ENCODE assay signal across 20 cellular contexts in genomic region chr11:1565173-1565903, GRCh38. TPM values are rescaled to one million over a fixed set of nuclear protein-coding genes. Genes with fewer than 3 reads are reported as not detected.
DNase-seq lines count a peak whose midpoint lies in the region; ATAC-seq, FAIRE-seq and TF ChIP-seq lines count a peak whose summit lies in the region.
"Had no signal": no experiment of that assay in that cellular context is flagged by ENCODE, and none has a peak within 500 bp of the region (broad histone marks: within the 10 kb centered on the region; RNA-seq: fewer than 3 reads in every experiment).

No MANE protein-coding gene starts in this region.

- no peaks in the 10 kb centered on the region for H3K4me1 Mint-ChIP-seq in activated CD4-positive, alpha-beta memory T cell treated with anti-CD3 and anti-CD28 coated beads, Interleukin-2, amount 10 ng/mL, durations not matched to agents 7 days and 5 days
- H3K4me1 Mint-ChIP-seq: activated naive CD4-positive, alpha-beta T cell treated with anti-CD3 and anti-CD28 coated beads, Interleukin-2, amount 10 ng/mL, durations not matched to agents 7 days and 5 days had no signal

- H3K27ac Mint-ChIP-seq in activated CD4-positive, alpha-beta memory T cell treated with anti-CD3 and anti-CD28 coated beads, Interleukin-2, amount 10 ng/mL, durations not matched to agents 7 days and 5 days, result no peak overlapping the region
- H3K27ac Mint-ChIP-seq: activated naive CD4-positive, alpha-beta T cell treated with anti-CD3 and anti-CD28 coated beads, Interleukin-2, amount 10 ng/mL, durations not matched to agents 7 days and 5 days; stimulated activated naive CD8-positive, alpha-beta T cell treated with anti-CD3 and anti-CD28 coated beads, Interleukin-15, Interleukin-2, amounts not matched to agents 100 ng/mL and 50 ng/mL, for 24 hours had no signal

- no peak for TF ChIP-seq EP300 in K562 (IDR thresholded peaks at IDR 0.05; ENCODE audit: low read length)

- H3K79me2 ChIP-seq in K562 (ENCODE audit: control insufficient read depth, insufficient read depth, low read length), result no peaks in the 10 kb centered on the region

- H3K9me3 ChIP-seq in K562 (replicated peaks; ENCODE audit: control insufficient read depth, insufficient read depth, low read depth, low read length) (no peaks in the 10 kb centered on the region), stomach smooth muscle (ENCODE audit: control insufficient read depth in 2 of 2, low read length in 2 of 2) (no peaks in the 10 kb centered on the region)

- H3K4me1 ChIP-seq in K562 (replicated peaks in 1 of 2; ENCODE audit: control insufficient read depth in 2 of 2, insufficient read depth in 2 of 2, low read length in 2 of 2) (peaks cover 0 to 43% of the 10 kb centered on the region in 2 experiments; a peak in 3 of 5 replicates), stomach smooth muscle (ENCODE audit: control insufficient read depth, insufficient read depth, low read length) (peaks cover 59% of the 10 kb centered on the region)

- FAIRE-seq in K562 (lab: Jason Lieb, UNC), result no peak

- peaks cover 3% of the 10 kb centered on the region for H3K9me1 ChIP-seq in K562 (ENCODE audit: control insufficient read depth, insufficient read depth, low read length)

- no peak for TF ChIP-seq CTCF in K562 (IDR thresholded peaks at IDR 0.05 in 2 of 3, conservative IDR thresholded peaks at IDR 0.05 in 1 of 3; ENCODE audit: insufficient read depth in 2 of 3, low read depth in 1 of 3, low read length in 3 of 3)

- H3K27me3 Mint-ChIP-seq in activated CD4-positive, alpha-beta memory T cell treated with anti-CD3 and anti-CD28 coated beads, Interleukin-2, amount 10 ng/mL, durations not matched to agents 7 days and 5 days, result peaks cover 6% of the 10 kb centered on the region
- H3K27me3 Mint-ChIP-seq: brain; stimulated activated naive CD8-positive, alpha-beta T cell treated with anti-CD3 and anti-CD28 coated beads, Interleukin-15, Interleukin-2, amounts not matched to agents 100 ng/mL and 50 ng/mL, for 24 hours had no signal

- no peak overlapping the region for H3K4me3 Mint-ChIP-seq in activated CD4-positive, alpha-beta memory T cell treated with anti-CD3 and anti-CD28 coated beads, Interleukin-2, amount 10 ng/mL, durations not matched to agents 7 days and 5 days
- H3K4me3 Mint-ChIP-seq: activated naive CD4-positive, alpha-beta T cell treated with anti-CD3 and anti-CD28 coated beads, Interleukin-2, amount 10 ng/mL, durations not matched to agents 7 days and 5 days; stimulated activated naive CD8-positive, alpha-beta T cell treated with anti-CD3 and anti-CD28 coated beads, Interleukin-15, Interleukin-2, amounts not matched to agents 100 ng/mL and 50 ng/mL, for 24 hours had no signal

- H3K4me2 ChIP-seq in K562 (ENCODE audit: insufficient read depth, low read length), result no peak overlapping the region
- H3K4me2 ChIP-seq: KMS-11 had no signal

- TF ChIP-seq POLR2A in K562 (conservative IDR thresholded peaks at IDR 0.05), result no peak

- H3K4me3 ChIP-seq in H7 (ENCODE audit: insufficient read depth, low read depth, low read length), result no peak overlapping the region
- H3K4me3 ChIP-seq in K562, result no peak overlapping the region
- peak overlapping the region in 1 of 2 donors; percentile 40 for H3K4me3 ChIP-seq in stomach smooth muscle (ENCODE audit: low read length in 2 of 2)
- H3K4me3 ChIP-seq: GM23248 had no signal

- in situ Hi-C loops in K562 (cut with MboI), result no loop called here

- ATAC-seq in K562, result peak; percentile 9
- peak; percentile 6 for ATAC-seq in left ventricle myocardium superior
- no peak for ATAC-seq in HG03432 (IDR thresholded peaks at IDR 0.05; ENCODE audit: unreplicated experiment)

- no TSS peak for BruUV-seq in K562 (replicated peaks; lab: Mats Ljungman, UMichigan)

- H3K36me3 Mint-ChIP-seq in activated CD4-positive, alpha-beta memory T cell treated with anti-CD3 and anti-CD28 coated beads, Interleukin-2, amount 10 ng/mL, durations not matched to agents 7 days and 5 days (ENCODE audit: low read depth), result no peaks in the 10 kb centered on the region
- H3K36me3 Mint-ChIP-seq: activated naive CD4-positive, alpha-beta T cell treated with anti-CD3 and anti-CD28 coated beads, Interleukin-2, amount 10 ng/mL, durations not matched to agents 7 days and 5 days had no signal

- 15% methylated on average over 16 of the region's 28 CpGs for WGBS in K562 (ENCODE audit: insufficient coverage, low coverage, missing lambda C conversion rate)

- CTCF ChIA-PET in K562 (lab: Yijun Ruan, JAX; ENCODE audit: low intra/inter-chr PET ratio), result no interaction called here
- CTCF ChIA-PET in activated CD4-positive, alpha-beta memory T cell treated with anti-CD3 and anti-CD28 coated beads, Interleukin-2, amount 10 ng/mL, durations not matched to agents 7 days and 5 days (lab: Charles Lee), result interaction anchor here (0.6 to 1.6 kb wide), 4 partner anchors 9 to 200 kb away, joined by 3 to 4 read pairs (median 4); no protein-coding TSS in a partner anchor

- H3K27me3 ChIP-seq in H7 (ENCODE audit: control insufficient read depth, insufficient read depth, low read length) (peaks cover 5% of the 10 kb centered on the region; the same call in 1 of the 2 replicates), K562 (ENCODE audit: control insufficient read depth in 2 of 2, insufficient read depth in 2 of 2, low read length in 2 of 2) (peaks cover 0 to 33% of the 10 kb centered on the region in 2 experiments; a peak in 2 of 5 replicates), stomach smooth muscle (ENCODE audit: control insufficient read depth in 1 of 2, insufficient read depth in 2 of 2, low read length in 2 of 2) (no peaks in the 10 kb centered on the region)

- intact Hi-C loops in K562 (cut with micrococcal nuclease), result no loop called here
- intact Hi-C loops in left ventricle myocardium superior (cut with micrococcal nuclease), result no loop called here

- H3K27ac ChIP-seq in K562 (ENCODE audit: extremely low read depth, low read depth, low read length), result no peak overlapping the region
- peak overlapping the region; percentile 81 for H3K27ac ChIP-seq in stomach smooth muscle (ENCODE audit: low read length)
- H3K27ac ChIP-seq: GM23248, KMS-11 had no signal

- H4K20me1 ChIP-seq in K562 (replicated peaks; ENCODE audit: control insufficient read depth, insufficient read depth, low read length), result peaks cover 61% of the 10 kb centered on the region

- H3K9ac ChIP-seq in K562 (ENCODE audit: insufficient read depth in 1 of 2, low read depth in 2 of 2, low read length in 2 of 2) (peak overlapping the region in 1 of 2 experiments; percentile 81; a peak in 2 of 4 replicates), stomach smooth muscle (ENCODE audit: low read length in 2 of 2) (peak overlapping the region; percentile 4 to 58)
- H3K9ac ChIP-seq: GM23248, KMS-11 had no signal

- H3K9me3 Mint-ChIP-seq in activated CD4-positive, alpha-beta memory T cell treated with anti-CD3 and anti-CD28 coated beads, Interleukin-2, amount 10 ng/mL, durations not matched to agents 7 days and 5 days, result no peaks in the 10 kb centered on the region
- H3K9me3 Mint-ChIP-seq: activated naive CD4-positive, alpha-beta T cell treated with anti-CD3 and anti-CD28 coated beads, Interleukin-2, amount 10 ng/mL, durations not matched to agents 7 days and 5 days; brain; stimulated activated naive CD8-positive, alpha-beta T cell treated with anti-CD3 and anti-CD28 coated beads, Interleukin-15, Interleukin-2, amounts not matched to agents 100 ng/mL and 50 ng/mL, for 24 hours had no signal

- DNase-seq in H7, result peak; percentile 63
- DNase-seq in K562 (ENCODE audit: extremely low read depth in 1 of 4, low spot score in 3 of 4), result no peak
- DNase-seq in left ventricle myocardium superior, result no peak
- no peak for DNase-seq in SW 1271 (lab: John Stamatoyannopoulos, UW)
- DNase-seq in activated CD4-positive, alpha-beta memory T cell treated with anti-CD3 and anti-CD28 coated beads, Interleukin-2, amount 10 ng/mL, durations not matched to agents 7 days and 5 days, result no peak
- DNase-seq in cortex of kidney (lab: John Stamatoyannopoulos, UW), result no peak
- DNase-seq: activated CD8-positive, alpha-beta memory T cell treated with anti-CD3 and anti-CD28 coated beads, Interleukin-2, amount 50 U/mL, for 48 hours; activated naive CD4-positive, alpha-beta T cell treated with anti-CD3 and anti-CD28 coated beads, Interleukin-2, amount 10 ng/mL, durations not matched to agents 7 days and 5 days; AML-193; effector CD4-positive, alpha-beta T cell; NCI-H1048; NCI-H526 treated with DMSO at 0.1 percent for 48 hours had no signal

- POLR2A ChIA-PET in K562 (lab: Yijun Ruan, JAX), result interaction anchor here (0.6 kb wide), 2 partner anchors 709 to 738 kb away, joined by 3 read pairs; no protein-coding TSS in a partner anchor
- POLR2A ChIA-PET in activated CD4-positive, alpha-beta memory T cell treated with anti-CD3 and anti-CD28 coated beads, Interleukin-2, amount 10 ng/mL, durations not matched to agents 7 days and 5 days (lab: Charles Lee), result interaction anchor here (0.9 kb wide), 1 partner anchor 8 kb away, joined by 3 read pairs; no protein-coding TSS in a partner anchor

- H2AFZ ChIP-seq in K562 (ENCODE audit: low read depth, low read length), result no peak overlapping the region
- H2AFZ ChIP-seq: GM23248 had no signal

- no peak for TF ChIP-seq RAD21 in K562 (CRISPR knock-in tag; conservative IDR thresholded peaks at IDR 0.05 in 1 of 2, IDR thresholded peaks at IDR 0.05 in 1 of 2)

- H3K36me3 ChIP-seq in H7 (replicated peaks; ENCODE audit: control insufficient read depth, insufficient read depth, low read length), result no peaks in the 10 kb centered on the region
- H3K36me3 ChIP-seq in K562 (ENCODE audit: control insufficient read depth, insufficient read depth, low read length), result no peaks in the 10 kb centered on the region
- H3K36me3 ChIP-seq in stomach smooth muscle (ENCODE audit: control insufficient read depth in 2 of 2, insufficient read depth in 2 of 2, low read length in 2 of 2), result peaks cover 8 to 12% of the 10 kb centered on the region in 2 donors

RNA-seq across cellular contexts. Expression of gene DUSP8, which starts 6.7 kb away (rescaled TPM):
- 1.7 and 2.7 TPM in 2 replicates for total RNA-seq in H7 (2014; rRNA removed; shearing (Covaris generic))
- total RNA-seq in K562 (2011; cell fraction: chromatin; rRNA removed; ENCODE audit: low replicate concordance), result 2.6 and 6.2 TPM in 2 replicates
- total RNA-seq in K562 (2011; cell fraction: nucleolus; rRNA removed), result 1.4 and 3.5 TPM in 2 replicates
- total RNA-seq in K562 (2011; cell fraction: nucleoplasm; rRNA removed), result 2.0 and 5.0 TPM in 2 replicates
- total RNA-seq in K562 (2014; rRNA removed) (0.18 and 0.29 TPM in 2 replicates), K562 (2014; rRNA removed; fragmentation: Illumina TruSeq; extraction: Trizol) (0.22 and 0.33 TPM in 2 replicates), K562 (2015; rRNA removed; fragmentation: Illumina TruSeq; extraction: Trizol) (0.14 TPM in 1 of 2 replicates, not detected in the other), K562 (2021) (0.83 and 2.0 TPM in 2 replicates), left ventricle myocardium superior (7.7 TPM)
- polyA plus RNA-seq in K562 (2011; rRNA removed) (2.0 and 4.4 TPM in 2 replicates), K562 (2014; fragmentation: Illumina TruSeq; extraction: Trizol) (0.86 and 1.7 TPM in 2 replicates), K562 (2014; fragmentation: Nextera tagmentation; extraction: Ambion mirVana) (not detected), K562 (2014; rRNA removed) (0.50 and 1.0 TPM in 2 replicates)
- 1.8 and 2.8 TPM in 2 replicates for polyA plus RNA-seq in K562 (2011; cell fraction: cytosol; rRNA removed)
- polyA plus RNA-seq in K562 (2011; cell fraction: nucleus; rRNA removed), result 3.9 and 5.9 TPM in 2 replicates
- polyA plus RNA-seq in K562 (2012), result 1.7 and 1.8 TPM in 2 replicates
- polyA minus RNA-seq in K562 (2011; rRNA and poly(A)+ RNA removed), result 0.81 and 1.4 TPM in 2 replicates
- 2.7 and 4.1 TPM in 2 replicates for polyA minus RNA-seq in K562 (2011; cell fraction: cytosol; rRNA and poly(A)+ RNA removed)
- 0.78 and 1.1 TPM in 2 replicates for polyA minus RNA-seq in K562 (2011; cell fraction: nucleus; rRNA and poly(A)+ RNA removed)
- total RNA-seq in activated CD4-positive, alpha-beta memory T cell treated with anti-CD3 and anti-CD28 coated beads, Interleukin-2, amount 10 ng/mL, durations not matched to agents 7 days and 5 days, result 1 to 10 TPM; 2.6 to 2.7 TPM
- polyA plus RNA-seq: GM23248 had no signal

RNA-seq across cellular contexts. Expression of gene KRTAP5-1, which starts 19.7 kb away (rescaled TPM):
- total RNA-seq in H7 (2014; rRNA removed; shearing (Covaris generic)), result not detected in 2 replicates
- total RNA-seq in K562 (2011; cell fraction: chromatin; rRNA removed; ENCODE audit: low replicate concordance), result not detected in 2 replicates
- total RNA-seq in K562 (2011; cell fraction: nucleolus; rRNA removed), result not detected in 2 replicates
- total RNA-seq in K562 (2011; cell fraction: nucleoplasm; rRNA removed), result not detected in 2 replicates
- total RNA-seq in K562 (2014; rRNA removed), result not detected in 2 replicates
- total RNA-seq in K562 (2014; rRNA removed; fragmentation: Illumina TruSeq; extraction: Trizol), result not detected in 2 replicates
- not detected in 2 replicates for total RNA-seq in K562 (2015; rRNA removed; fragmentation: Illumina TruSeq; extraction: Trizol)
- not detected in 2 replicates for total RNA-seq in K562 (2021)
- not detected in 2 replicates for polyA plus RNA-seq in K562 (2011; rRNA removed)
- not detected in 2 replicates for polyA plus RNA-seq in K562 (2011; cell fraction: cytosol; rRNA removed)
- polyA plus RNA-seq in K562 (2011; cell fraction: nucleus; rRNA removed), result not detected in 2 replicates
- not detected in 2 replicates for polyA plus RNA-seq in K562 (2012)
- polyA plus RNA-seq in K562 (2014; fragmentation: Illumina TruSeq; extraction: Trizol), result not detected in 2 replicates
- polyA plus RNA-seq in K562 (2014; fragmentation: Nextera tagmentation; extraction: Ambion mirVana), result not detected
- polyA plus RNA-seq in K562 (2014; rRNA removed), result not detected in 2 replicates
- not detected in 2 replicates for polyA minus RNA-seq in K562 (2011; rRNA and poly(A)+ RNA removed)
- polyA minus RNA-seq in K562 (2011; cell fraction: cytosol; rRNA and poly(A)+ RNA removed), result not detected in 2 replicates
- not detected in 2 replicates for polyA minus RNA-seq in K562 (2011; cell fraction: nucleus; rRNA and poly(A)+ RNA removed)
- total RNA-seq in left ventricle myocardium superior, result not detected
- not detected for total RNA-seq in activated CD4-positive, alpha-beta memory T cell treated with anti-CD3 and anti-CD28 coated beads, Interleukin-2, amount 10 ng/mL, durations not matched to agents 7 days and 5 days
- total RNA-seq: fibroblast of lung, GM23248, PC-3 had no signal
- polyA plus RNA-seq: fibroblast of lung, GM23248 had no signal

RNA-seq across cellular contexts. Expression of gene KRTAP5-2, which starts 32.8 kb away (rescaled TPM):
- total RNA-seq in H7 (2014; rRNA removed; shearing (Covaris generic)), result not detected in 2 replicates
- total RNA-seq in K562 (2011; cell fraction: chromatin; rRNA removed; ENCODE audit: low replicate concordance), result not detected in 2 replicates
- total RNA-seq in K562 (2011; cell fraction: nucleolus; rRNA removed), result not detected in 2 replicates
- total RNA-seq in K562 (2011; cell fraction: nucleoplasm; rRNA removed), result not detected in 2 replicates
- total RNA-seq in K562 (2014; rRNA removed) (not detected in 2 replicates), K562 (2014; rRNA removed; fragmentation: Illumina TruSeq; extraction: Trizol) (not detected in 2 replicates), K562 (2015; rRNA removed; fragmentation: Illumina TruSeq; extraction: Trizol) (not detected in 2 replicates), K562 (2021) (not detected in 2 replicates), left ventricle myocardium superior (not detected)
- polyA plus RNA-seq in K562 (2011; rRNA removed) (not detected in 2 replicates), K562 (2014; fragmentation: Illumina TruSeq; extraction: Trizol) (not detected in 2 replicates), K562 (2014; fragmentation: Nextera tagmentation; extraction: Ambion mirVana) (not detected), K562 (2014; rRNA removed) (not detected in 2 replicates)
- not detected in 2 replicates for polyA plus RNA-seq in K562 (2011; cell fraction: cytosol; rRNA removed)
- polyA plus RNA-seq in K562 (2011; cell fraction: nucleus; rRNA removed), result not detected in 2 replicates
- polyA plus RNA-seq in K562 (2012), result not detected in 2 replicates
- polyA minus RNA-seq in K562 (2011; rRNA and poly(A)+ RNA removed), result not detected in 2 replicates
- not detected in 2 replicates for polyA minus RNA-seq in K562 (2011; cell fraction: cytosol; rRNA and poly(A)+ RNA removed)
- not detected in 2 replicates for polyA minus RNA-seq in K562 (2011; cell fraction: nucleus; rRNA and poly(A)+ RNA removed)
- total RNA-seq in activated CD4-positive, alpha-beta memory T cell treated with anti-CD3 and anti-CD28 coated beads, Interleukin-2, amount 10 ng/mL, durations not matched to agents 7 days and 5 days, result not detected
- total RNA-seq: fibroblast of lung, GM23248, PC-3 had no signal
- polyA plus RNA-seq: fibroblast of lung, GM23248 had no signal

RNA-seq across cellular contexts. Expression of gene KRTAP5-3, which starts 42.9 kb away (rescaled TPM):
- total RNA-seq in H7 (2014; rRNA removed; shearing (Covaris generic)), result not detected in 2 replicates
- not detected in 2 replicates for total RNA-seq in K562 (2011; cell fraction: chromatin; rRNA removed; ENCODE audit: low replicate concordance)
- total RNA-seq in K562 (2011; cell fraction: nucleolus; rRNA removed), result not detected in 2 replicates
- not detected in 2 replicates for total RNA-seq in K562 (2011; cell fraction: nucleoplasm; rRNA removed)
- total RNA-seq in K562 (2014; rRNA removed) (not detected in 2 replicates), K562 (2014; rRNA removed; fragmentation: Illumina TruSeq; extraction: Trizol) (not detected in 2 replicates), K562 (2015; rRNA removed; fragmentation: Illumina TruSeq; extraction: Trizol) (not detected in 2 replicates), K562 (2021) (not detected in 2 replicates), left ventricle myocardium superior (not detected)
- polyA plus RNA-seq in K562 (2011; rRNA removed) (not detected in 2 replicates), K562 (2014; fragmentation: Illumina TruSeq; extraction: Trizol) (not detected in 2 replicates), K562 (2014; fragmentation: Nextera tagmentation; extraction: Ambion mirVana) (not detected), K562 (2014; rRNA removed) (not detected in 2 replicates)
- polyA plus RNA-seq in K562 (2011; cell fraction: cytosol; rRNA removed), result not detected in 2 replicates
- polyA plus RNA-seq in K562 (2011; cell fraction: nucleus; rRNA removed), result not detected in 2 replicates
- polyA plus RNA-seq in K562 (2012), result not detected in 2 replicates
- polyA minus RNA-seq in K562 (2011; rRNA and poly(A)+ RNA removed), result not detected in 2 replicates
- not detected in 2 replicates for polyA minus RNA-seq in K562 (2011; cell fraction: cytosol; rRNA and poly(A)+ RNA removed)
- not detected in 2 replicates for polyA minus RNA-seq in K562 (2011; cell fraction: nucleus; rRNA and poly(A)+ RNA removed)
- total RNA-seq in activated CD4-positive, alpha-beta memory T cell treated with anti-CD3 and anti-CD28 coated beads, Interleukin-2, amount 10 ng/mL, durations not matched to agents 7 days and 5 days, result not detected
- total RNA-seq: fibroblast of lung, GM23248, PC-3 had no signal
- polyA plus RNA-seq: fibroblast of lung, GM23248 had no signal

RNA-seq across cellular contexts. Expression of gene KRTAP5-4, which starts 56.6 kb away (rescaled TPM):
- total RNA-seq in H7 (2014; rRNA removed; shearing (Covaris generic)), result not detected in 2 replicates
- total RNA-seq in K562 (2011; cell fraction: chromatin; rRNA removed; ENCODE audit: low replicate concordance), result not detected in 2 replicates
- total RNA-seq in K562 (2011; cell fraction: nucleolus; rRNA removed), result not detected in 2 replicates
- total RNA-seq in K562 (2011; cell fraction: nucleoplasm; rRNA removed), result not detected in 2 replicates
- total RNA-seq in K562 (2014; rRNA removed), result not detected in 2 replicates
- not detected in 2 replicates for total RNA-seq in K562 (2014; rRNA removed; fragmentation: Illumina TruSeq; extraction: Trizol)
- not detected in 2 replicates for total RNA-seq in K562 (2015; rRNA removed; fragmentation: Illumina TruSeq; extraction: Trizol)
- total RNA-seq in K562 (2021), result not detected in 2 replicates
- not detected in 2 replicates for polyA plus RNA-seq in K562 (2011; rRNA removed)
- polyA plus RNA-seq in K562 (2011; cell fraction: cytosol; rRNA removed), result not detected in 2 replicates
- not detected in 2 replicates for polyA plus RNA-seq in K562 (2011; cell fraction: nucleus; rRNA removed)
- polyA plus RNA-seq in K562 (2012), result not detected in 2 replicates
- polyA plus RNA-seq in K562 (2014; fragmentation: Illumina TruSeq; extraction: Trizol), result not detected in 2 replicates
- not detected for polyA plus RNA-seq in K562 (2014; fragmentation: Nextera tagmentation; extraction: Ambion mirVana)
- not detected in 2 replicates for polyA plus RNA-seq in K562 (2014; rRNA removed)
- not detected in 2 replicates for polyA minus RNA-seq in K562 (2011; rRNA and poly(A)+ RNA removed)
- not detected in 2 replicates for polyA minus RNA-seq in K562 (2011; cell fraction: cytosol; rRNA and poly(A)+ RNA removed)
- polyA minus RNA-seq in K562 (2011; cell fraction: nucleus; rRNA and poly(A)+ RNA removed), result not detected in 2 replicates
- total RNA-seq in left ventricle myocardium superior, result not detected
- total RNA-seq in activated CD4-positive, alpha-beta memory T cell treated with anti-CD3 and anti-CD28 coated beads, Interleukin-2, amount 10 ng/mL, durations not matched to agents 7 days and 5 days, result not detected
- total RNA-seq: fibroblast of lung, GM23248, PC-3 had no signal
- polyA plus RNA-seq: fibroblast of lung, GM23248 had no signal
